25 cellular contexts compared by ENCODE assay signal in the genomic region with DNA sequence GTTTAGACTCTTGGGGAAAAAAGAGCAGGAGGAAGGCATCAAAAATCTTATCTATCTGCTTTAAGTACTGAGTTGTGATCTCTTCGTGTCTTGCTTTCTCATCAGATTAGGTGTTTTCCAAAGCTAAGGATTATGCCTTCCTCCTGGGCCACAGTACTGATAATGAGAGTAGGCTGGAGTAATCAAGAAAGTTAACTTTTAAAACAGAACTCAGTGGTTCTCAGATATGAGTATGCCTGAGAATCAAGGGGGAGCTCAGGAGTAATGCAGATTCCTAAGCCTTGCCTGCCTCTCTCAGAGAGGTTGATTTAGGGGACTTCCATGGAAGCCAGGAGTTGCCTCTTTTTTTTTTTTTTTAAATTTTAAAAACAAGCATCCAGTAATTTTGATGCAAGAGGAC. TPM values are rescaled to one million over a fixed set of nuclear protein-coding genes. Genes with fewer than 3 reads are reported as not detected.
"Had no signal": no experiment of that assay in that cellular context is flagged by ENCODE, and none has a peak within 500 bp of the region (broad histone marks: within the 10 kb centered on the region; RNA-seq: fewer than 3 reads in every experiment).

No MANE protein-coding gene starts in this region.

- DNase-seq: activated B cell treated with CpG ODN at 0.5 μM for 24 hours; activated CD4-positive, alpha-beta memory T cell treated with anti-CD3 and anti-CD28 coated beads for 36 hours; activated CD4-positive, alpha-beta T cell treated with anti-CD3 and anti-CD28 coated beads for 4 hours; activated naive CD4-positive, alpha-beta T cell treated with Interleukin-2 at 50 U/mL for 16 hours; anterior cingulate cortex; body of pancreas; heart left ventricle; islet precursor cell; left cardiac atrium; ovary; right cardiac atrium; stimulated activated CD4-positive, alpha-beta T cell treated with anti-CD3 and anti-CD28 coated beads, Interleukin-12 subunit alpha, Interleukin-12 subunit beta, amount 100 ng/mL, for 4 hours; stimulated activated CD4-positive, alpha-beta T cell treated with anti-CD3 and anti-CD28 coated beads, Interleukin-4, amount 100 ng/mL, for 4 hours; testis; upper lobe of left lung had no signal

- H3K36me3 Mint-ChIP-seq: natural killer cell treated with Interleukin-12 subunit alpha and Interleukin-12 subunit beta and Interleukin-15 and Interleukin-18, amount 100 ng/mL, for 72 hours had no signal

- H3K4me1 ChIP-seq: body of pancreas, heart left ventricle, testis, upper lobe of left lung had no signal

- H3K9me3 ChIP-seq: body of pancreas, heart left ventricle, ovary, testis, upper lobe of left lung had no signal

- H3K27me3 ChIP-seq: body of pancreas, cardiac muscle cell, heart left ventricle, ovary, testis, upper lobe of left lung had no signal

- H3K4me3 ChIP-seq: body of pancreas, cardiac muscle cell, heart left ventricle, ovary, testis, upper lobe of left lung had no signal

- FAIRE-seq: endometrium had no signal

- H3K27ac Mint-ChIP-seq: activated B cell treated with CpG ODN at 0.5 μM for 24 hours; activated CD4-positive, alpha-beta memory T cell treated with anti-CD3 and anti-CD28 coated beads for 36 hours; natural killer cell treated with Interleukin-12 subunit alpha and Interleukin-12 subunit beta and Interleukin-15 and Interleukin-18, amount 100 ng/mL, for 72 hours; T-helper 1 cell treated with Interleukin-12 subunit alpha and Interleukin-12 subunit beta and Interleukin-4 antibody, amounts not matched to agents 30 μg/mL and 1 μg/mL, for 36 hours had no signal

- H3K36me3 ChIP-seq: cardiac muscle cell, ovary had no signal

- H3K27me3 Mint-ChIP-seq: activated B cell treated with CpG ODN at 0.5 μM for 24 hours; activated CD4-positive, alpha-beta memory T cell treated with anti-CD3 and anti-CD28 coated beads for 36 hours; natural killer cell treated with Interleukin-12 subunit alpha and Interleukin-12 subunit beta and Interleukin-15 and Interleukin-18, amount 100 ng/mL, for 72 hours had no signal

- H3K9me3 Mint-ChIP-seq: activated B cell treated with CpG ODN at 0.5 μM for 24 hours; activated CD4-positive, alpha-beta memory T cell treated with anti-CD3 and anti-CD28 coated beads for 36 hours; natural killer cell treated with Interleukin-12 subunit alpha and Interleukin-12 subunit beta and Interleukin-15 and Interleukin-18, amount 100 ng/mL, for 72 hours; T-helper 1 cell treated with Interleukin-12 subunit alpha and Interleukin-12 subunit beta and Interleukin-4 antibody, amounts not matched to agents 30 μg/mL and 1 μg/mL, for 36 hours had no signal

- H3K4me1 Mint-ChIP-seq: activated B cell treated with CpG ODN at 0.5 μM for 24 hours had no signal

- H3K4me3 Mint-ChIP-seq: activated B cell treated with CpG ODN at 0.5 μM for 24 hours; activated CD4-positive, alpha-beta memory T cell treated with anti-CD3 and anti-CD28 coated beads for 36 hours; natural killer cell treated with Interleukin-12 subunit alpha and Interleukin-12 subunit beta and Interleukin-15 and Interleukin-18, amount 100 ng/mL, for 72 hours; T-helper 1 cell treated with Interleukin-12 subunit alpha and Interleukin-12 subunit beta and Interleukin-4 antibody, amounts not matched to agents 30 μg/mL and 1 μg/mL, for 36 hours had no signal

- ATAC-seq: body of pancreas, heart left ventricle, left cardiac atrium, right cardiac atrium had no signal

- H3K27ac ChIP-seq: body of pancreas, cardiac muscle cell, heart left ventricle, ovary, testis, upper lobe of left lung had no signal

RNA-seq across cellular contexts. Expression of gene MLNR, which starts 51.1 kb away (rescaled TPM):
- total RNA-seq: activated B cell treated with CpG ODN at 0.5 μM for 24 hours; activated CD4-positive, alpha-beta memory T cell treated with anti-CD3 and anti-CD28 coated beads for 36 hours; body of pancreas; cardiac muscle cell; chondrocyte; epithelial cell of proximal tubule; fibroblast of villous mesenchyme; left cardiac atrium; natural killer cell treated with Interleukin-12 subunit alpha and Interleukin-12 subunit beta and Interleukin-15 and Interleukin-18, amount 100 ng/mL, for 72 hours; ovary; pulmonary artery endothelial cell; right cardiac atrium; skeletal muscle tissue had no signal
- polyA plus RNA-seq: cardiac muscle cell, heart left ventricle, liver, ovary, right cardiac atrium had no signal
